In genomic region chr2:205556841-205557539, GRCh38 we compare ENCODE assay signal across 26 cellular contexts.
DNase-seq lines count a peak whose midpoint lies in the region; ATAC-seq, FAIRE-seq and TF ChIP-seq lines count a peak whose summit lies in the region.
"Had no signal": no experiment of that assay in that cellular context is flagged by ENCODE, and none has a peak within 500 bp of the region (broad histone marks: within the 10 kb centered on the region; RNA-seq: fewer than 3 reads in every experiment).

No MANE protein-coding gene starts in this region.

- H3K4me3 ChIP-seq in GM23338 (no peak overlapping the region), H1 (ENCODE audit: extremely low read depth in 1 of 4, insufficient read depth in 2 of 4, low read depth in 3 of 4, low read length in 4 of 4) (no peak overlapping the region), neural progenitor cell (no peak overlapping the region), upper lobe of left lung (no peak overlapping the region)
- H3K4me3 ChIP-seq: ascending aorta, ovary had no signal

- no peak overlapping the region for H3K4ac ChIP-seq in H1 (replicated peaks; ENCODE audit: insufficient read length, low read depth, low read length)

- H4K20me1 ChIP-seq in GM23338 (replicated peaks; ENCODE audit: insufficient read depth) (no peaks in the 10 kb centered on the region), H1 (replicated peaks in 1 of 2; ENCODE audit: control insufficient read depth in 1 of 2, insufficient read depth in 2 of 2, low read length in 2 of 2) (no peaks in the 10 kb centered on the region), neural progenitor cell (ENCODE audit: low read depth) (no peaks in the 10 kb centered on the region)

- no peaks in the 10 kb centered on the region; the same call in 1 of the 2 replicates for H3K23me2 ChIP-seq in H1 (ENCODE audit: low read depth, low read length)

- H3K4me1 ChIP-seq in GM23338 (ENCODE audit: insufficient read depth) (peaks cover 13% of the 10 kb centered on the region), H1 (replicated peaks in 1 of 4; ENCODE audit: control insufficient read depth in 3 of 4, insufficient read depth in 4 of 4, low read length in 3 of 4) (peaks cover 0 to 9% (median 8%) of the 10 kb centered on the region in 4 experiments; a peak in 6 of 7 replicates), neural progenitor cell (peaks cover 14% of the 10 kb centered on the region), upper lobe of left lung (no peaks in the 10 kb centered on the region)
- H3K4me1 ChIP-seq: ascending aorta had no signal

- TF ChIP-seq POLR2A in H1 (IDR thresholded peaks at IDR 0.05; ENCODE audit: control extremely low read depth in 1 of 2, low read depth in 2 of 2, low read length in 2 of 2) (no peak), upper lobe of left lung (IDR thresholded peaks at IDR 0.05) (no peak)

- H3K27me3 ChIP-seq in GM23338 (ENCODE audit: insufficient read depth) (no peaks in the 10 kb centered on the region), H1 (replicated peaks in 1 of 4; ENCODE audit: control insufficient read depth in 3 of 4, extremely low read depth in 1 of 4, insufficient read depth in 3 of 4, low read length in 3 of 4) (no peaks in the 10 kb centered on the region), neural progenitor cell (no peaks in the 10 kb centered on the region), upper lobe of left lung (no peaks in the 10 kb centered on the region)
- H3K27me3 ChIP-seq: ascending aorta, ovary had no signal

- no peak overlapping the region for H2BK120ac ChIP-seq in H1 (replicated peaks; ENCODE audit: low read depth, low read length)

- H3K9ac ChIP-seq in H1 (replicated peaks in 1 of 4; ENCODE audit: extremely low read depth in 1 of 4, low read depth in 3 of 4, low read length in 3 of 4) (no peak overlapping the region; a peak in 1 of 7 replicates), neural progenitor cell (no peak overlapping the region)

- H3K27me3 Mint-ChIP-seq in GM23338 (ENCODE audit: insufficient read depth, low read depth, poor library complexity) (no peaks in the 10 kb centered on the region), neural progenitor cell (ENCODE audit: insufficient read depth, low read depth) (no peaks in the 10 kb centered on the region)
- H3K27me3 Mint-ChIP-seq: activated naive CD8-positive, alpha-beta T cell; activated T-helper 17 cell treated with anti-CD3 and anti-CD28 coated beads, Interleukin-2, amount 50 U/mL, for 72 hours; CD4-positive, alpha-beta T cell; dendritic cell treated with granulocyte-macrophage colony-stimulating factor and Interleukin-4, amounts not matched to agents 40 ng/mL and 50 ng/mL, for 4 days had no signal

- no peaks in the 10 kb centered on the region for H3K79me2 ChIP-seq in GM23338 (replicated peaks; ENCODE audit: insufficient read depth)
- H3K79me2 ChIP-seq in H1 (ENCODE audit: control insufficient read depth in 1 of 2, insufficient read depth in 2 of 2, low read length in 2 of 2): no peaks in the 10 kb centered on the region
- H3K79me2 ChIP-seq in neural progenitor cell (ENCODE audit: low read depth): no peaks in the 10 kb centered on the region

- H3K4me2 ChIP-seq in GM23338 (no peak overlapping the region), H1 (ENCODE audit: insufficient read depth in 1 of 2, low read depth in 2 of 2, low read length in 2 of 2) (no peak overlapping the region), neural progenitor cell (no peak overlapping the region)

- H3K9me3 Mint-ChIP-seq in GM23338 (no peaks in the 10 kb centered on the region), neural progenitor cell (no peaks in the 10 kb centered on the region)
- H3K9me3 Mint-ChIP-seq: activated B cell treated with CpG ODN at 0.5 μM for 24 hours; activated T-helper 17 cell treated with anti-CD3 and anti-CD28 coated beads, Interleukin-2, amount 50 U/mL, for 72 hours; CD4-positive, alpha-beta T cell; dendritic cell treated with granulocyte-macrophage colony-stimulating factor and Interleukin-4, amounts not matched to agents 40 ng/mL and 50 ng/mL, for 4 days; natural killer cell had no signal

- no peak overlapping the region for H3K14ac ChIP-seq in H1 (ENCODE audit: insufficient read length)

- H2AK5ac ChIP-seq in H1 (ENCODE audit: low read depth, low read length): no peak overlapping the region; the same call in 1 of the 2 replicates

- no peak overlapping the region for H3K18ac ChIP-seq in H1 (ENCODE audit: extremely low read depth, low read length)

- DNase-seq in GM23338 (ENCODE audit: low spot score) (peak; percentile 54), HT1080 (ENCODE audit: low read depth) (peak; percentile 18), H1 (ENCODE audit: low read depth in 1 of 2, low spot score in 2 of 2) (no peak), neural progenitor cell (ENCODE audit: low spot score) (peak; percentile 13), upper lobe of left lung (no peak), amygdala (lab: John Stamatoyannopoulos, UW) (no peak)
- DNase-seq: activated B cell treated with CpG ODN at 0.5 μM for 24 hours; activated CD4-positive, alpha-beta T cell treated with anti-CD3 and anti-CD28 coated beads, Interleukin-2, amount 50 U/mL, for 4 hours; activated CD8-positive, alpha-beta memory T cell treated with anti-CD3 and anti-CD28 coated beads, Interleukin-2, amount 50 U/mL, for 48 hours; CD4-positive, alpha-beta T cell; central memory CD4-positive, alpha-beta T cell; natural killer cell; NCI-H146; NCI-H69; ovary; stimulated activated CD4-positive, alpha-beta T cell treated with anti-CD3 and anti-CD28 coated beads, Interleukin-12 subunit alpha, Interleukin-12 subunit beta, amount 100 ng/mL, for 4 hours; stimulated activated CD4-positive, alpha-beta T cell treated with anti-CD3 and anti-CD28 coated beads, Interleukin-4, amount 100 ng/mL, for 24 hours; stimulated activated naive CD4-positive, alpha-beta T cell had no signal

- H2BK5ac ChIP-seq in H1 (ENCODE audit: low read depth, low read length): no peak overlapping the region

- no peak for FAIRE-seq in H1 (lab: Jason Lieb, UNC)
- FAIRE-seq: G401.6, HTR-8/SVneo had no signal

- H4K8ac ChIP-seq in H1 (ENCODE audit: extremely low read depth, insufficient read depth, low read length): no peak overlapping the region

- H3K36me3 Mint-ChIP-seq in GM23338 (ENCODE audit: low read depth) (peaks cover 3% of the 10 kb centered on the region; the same call in 1 of the 3 replicates), neural progenitor cell (no peaks in the 10 kb centered on the region)
- H3K36me3 Mint-ChIP-seq: activated naive CD8-positive, alpha-beta T cell; natural killer cell had no signal

- H2BK20ac ChIP-seq in H1 (ENCODE audit: low read length): 0 out of 2 replicates have a peak overlapping the region, but pooled peaks have one; percentile 35

- H3K9me2 ChIP-seq in GM23338 (ENCODE audit: insufficient read depth): peaks cover 18% of the 10 kb centered on the region

- H2AFZ ChIP-seq in GM23338: peak overlapping the region; percentile 76; the same call in 1 of the 2 replicates
- H2AFZ ChIP-seq in H1 (ENCODE audit: low read length): no peak overlapping the region
- H2AFZ ChIP-seq in neural progenitor cell (replicated peaks): no peak overlapping the region

- peak overlapping the region; percentile 40; the same call in 1 of the 2 replicates for H2BK12ac ChIP-seq in H1 (ENCODE audit: low read depth, low read length)

- ATAC-seq in GM23338: peak; percentile 85
- ATAC-seq in upper lobe of left lung (ENCODE audit: low FRiP score in 2 of 2): no peak
- no peak for ATAC-seq in GM21526 (IDR thresholded peaks at IDR 0.05; ENCODE audit: low FRiP score, unreplicated experiment)
- ATAC-seq: activated T-helper 17 cell treated with anti-CD3 and anti-CD28 coated beads, Interleukin-2, amount 50 U/mL, for 72 hours; left lobe of liver; natural killer cell had no signal

- H3K4me1 Mint-ChIP-seq in GM23338 (peaks cover 26% of the 10 kb centered on the region), neural progenitor cell (peaks cover 20% of the 10 kb centered on the region)
- H3K4me1 Mint-ChIP-seq: activated B cell treated with CpG ODN at 0.5 μM for 24 hours; activated T-helper 17 cell treated with anti-CD3 and anti-CD28 coated beads, Interleukin-2, amount 50 U/mL, for 72 hours; natural killer cell had no signal

- H3K79me1 ChIP-seq in H1 (ENCODE audit: low read depth, low read length): no peaks in the 10 kb centered on the region

- no peak overlapping the region for H4K5ac ChIP-seq in H1 (ENCODE audit: insufficient read length, low read depth, low read length)

- TF ChIP-seq CTCF in GM23338 (conservative IDR thresholded peaks at IDR 0.05; ENCODE audit: low read depth in 2 of 2) (peak in 1 of 2 experiments; percentile 38; a peak in 3 of 4 replicates), H1 (IDR thresholded peaks at IDR 0.05; ENCODE audit: control extremely low read depth in 1 of 3, insufficient read depth in 1 of 3, low read depth in 1 of 3, low read length in 3 of 3) (peak in 2 of 3 experiments; percentile 34 to 45; a peak in 2 of 4 replicates), neural progenitor cell (IDR thresholded peaks at IDR 0.05) (peak; percentile 26), upper lobe of left lung (IDR thresholded peaks at IDR 0.05) (no peak)

- H3K36me3 ChIP-seq in GM23338 (ENCODE audit: insufficient read depth) (no peaks in the 10 kb centered on the region), H1 (ENCODE audit: control insufficient read depth in 2 of 4, insufficient read depth in 4 of 4, low read length in 3 of 4) (no peaks in the 10 kb centered on the region), neural progenitor cell (no peaks in the 10 kb centered on the region), upper lobe of left lung (no peaks in the 10 kb centered on the region)
- H3K36me3 ChIP-seq: ascending aorta, ovary had no signal

- H3K27ac Mint-ChIP-seq in GM23338 (no peak overlapping the region), neural progenitor cell (peak overlapping the region; percentile 44)
- H3K27ac Mint-ChIP-seq: activated B cell treated with CpG ODN at 0.5 μM for 24 hours; activated naive CD8-positive, alpha-beta T cell; activated T-helper 17 cell treated with anti-CD3 and anti-CD28 coated beads, Interleukin-2, amount 50 U/mL, for 72 hours; CD4-positive, alpha-beta T cell; dendritic cell treated with granulocyte-macrophage colony-stimulating factor and Interleukin-4, amounts not matched to agents 40 ng/mL and 50 ng/mL, for 4 days; natural killer cell had no signal

- H3K27ac ChIP-seq in GM23338 (ENCODE audit: low read depth) (no peak overlapping the region), H1 (ENCODE audit: low read depth, low read length) (no peak overlapping the region), neural progenitor cell (no peak overlapping the region), upper lobe of left lung (no peak overlapping the region)
- H3K27ac ChIP-seq: ascending aorta, ovary had no signal

- CTCF ChIA-PET in H1 (lab: Charles Lee; ENCODE audit: partially characterized antibody): interaction anchor here (0.7 to 1.6 kb wide), 8 partner anchors 9 to 1412 kb away, joined by 3 to 8 read pairs (median 3); no protein-coding TSS in a partner anchor

- H3K23ac ChIP-seq in H1 (ENCODE audit: insufficient read length): no peak overlapping the region

- H3K56ac ChIP-seq in H1 (replicated peaks; ENCODE audit: insufficient read length, low read depth, low read length): no peak overlapping the region

- no peak overlapping the region for H3K4me3 Mint-ChIP-seq in GM23338
- H3K4me3 Mint-ChIP-seq in neural progenitor cell: peak overlapping the region; percentile 9
- H3K4me3 Mint-ChIP-seq: activated B cell treated with CpG ODN at 0.5 μM for 24 hours; activated naive CD8-positive, alpha-beta T cell; activated T-helper 17 cell treated with anti-CD3 and anti-CD28 coated beads, Interleukin-2, amount 50 U/mL, for 72 hours; CD4-positive, alpha-beta T cell; dendritic cell treated with granulocyte-macrophage colony-stimulating factor and Interleukin-4, amounts not matched to agents 40 ng/mL and 50 ng/mL, for 4 days; natural killer cell had no signal

- POLR2A ChIA-PET in H1 (lab: Charles Lee; ENCODE audit: partially characterized antibody): no interaction called here

- 86% methylated on average over 18 of the region's 18 CpGs; no CpG with 5 or more reads in 1 of the 2 experiments for WGBS in H1 (ENCODE audit: extremely low coverage in 1 of 2, insufficient coverage in 1 of 2, insufficient read length in 1 of 2, insufficient replicate concordance in 2 of 2, low coverage in 1 of 2, low lambda C conversion rate in 2 of 2, missing lambda C conversion rate in 1 of 2), 2 experiments
- 89% methylated on average over 18 of the region's 18 CpGs for WGBS in upper lobe of left lung, 2 donors

- no peaks in the 10 kb centered on the region for H3K9me3 ChIP-seq in H1 (ENCODE audit: insufficient read depth in 2 of 2, low read depth in 1 of 2, low read length in 1 of 2)
- no peaks in the 10 kb centered on the region for H3K9me3 ChIP-seq in neural progenitor cell (ENCODE audit: low read depth)
- no peaks in the 10 kb centered on the region for H3K9me3 ChIP-seq in upper lobe of left lung
- H3K9me3 ChIP-seq: ascending aorta, ovary had no signal

- TF ChIP-seq EP300 in H1 (IDR thresholded peaks at IDR 0.05; ENCODE audit: borderline replicate concordance in 1 of 2, low read depth in 2 of 2, low read length in 2 of 2): no peak
- TF ChIP-seq EP300 in upper lobe of left lung (IDR thresholded peaks at IDR 0.05): no peak

- no peaks in the 10 kb centered on the region for H3F3A ChIP-seq in GM23338 (replicated peaks; ENCODE audit: low read depth)
- no peaks in the 10 kb centered on the region for H3F3A ChIP-seq in neural progenitor cell (ENCODE audit: low read depth)

- H4K91ac ChIP-seq in H1 (replicated peaks; ENCODE audit: insufficient read length, low read length): peak overlapping the region; percentile 55

- H2BK15ac ChIP-seq in H1 (ENCODE audit: low read length): no peak overlapping the region

- TF ChIP-seq RAD21 in H1 (IDR thresholded peaks at IDR 0.05 in 1 of 2, conservative IDR thresholded peaks at IDR 0.05 in 1 of 2; ENCODE audit: low read depth in 2 of 2, low read length in 2 of 2): peak; percentile 26 to 46; a peak in 3 of 4 replicates

Comparison
In these comparisons a context has a peak if more than half of its experiments do, and no peak if none do; other contexts are left out.
1. DNase-seq: peak in GM23338 (single experiment), HT1080 (single experiment) and neural progenitor cell (single experiment); none in H1 (0 of 2), upper lobe of left lung (0 of 2) and amygdala (0 of 56).
2. CTCF ChIP-seq: peak in H1 (2 of 3) and neural progenitor cell (single experiment); none in upper lobe of left lung (0 of 6).